ENCODE assay signal across 10 cellular contexts in the genomic region with DNA sequence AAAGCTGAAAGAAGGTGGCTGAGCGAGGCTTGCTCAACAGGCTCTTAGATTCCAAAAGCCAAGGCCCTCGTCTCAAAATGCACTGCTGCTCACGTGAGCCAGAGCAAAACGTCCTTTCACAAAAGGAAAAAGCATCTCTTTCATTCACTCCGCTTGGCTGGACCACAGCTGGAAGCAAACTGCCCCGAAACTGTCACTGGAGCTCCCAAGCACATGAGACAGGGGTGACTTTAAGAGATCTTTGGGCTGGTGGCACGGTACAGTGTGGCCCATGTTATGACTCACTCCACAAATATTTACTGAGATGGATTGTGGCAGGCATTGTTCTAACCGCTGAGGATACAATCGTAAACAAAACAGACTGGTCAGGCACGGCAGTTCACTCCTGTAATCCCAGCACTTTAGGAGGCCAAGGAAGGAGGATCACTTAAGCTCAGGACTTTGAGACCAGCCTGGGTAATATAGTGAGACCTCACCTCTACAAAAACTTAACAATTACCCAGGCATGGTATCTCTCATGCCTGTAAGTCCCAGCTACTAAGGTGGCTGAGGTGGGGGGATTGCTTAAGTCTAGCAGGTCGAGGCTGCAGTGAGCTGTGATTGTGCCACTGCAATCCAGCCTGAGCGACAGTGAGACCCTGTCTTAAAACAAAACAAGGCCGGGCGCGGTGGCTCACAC. TPM values are rescaled to one million over a fixed set of nuclear protein-coding genes. Genes with fewer than 3 reads are reported as not detected.
DNase-seq lines count a peak whose midpoint lies in the region; ATAC-seq, FAIRE-seq and TF ChIP-seq lines count a peak whose summit lies in the region.
"Had no signal": no experiment of that assay in that cellular context is flagged by ENCODE, and none has a peak within 500 bp of the region (broad histone marks: within the 10 kb centered on the region; RNA-seq: fewer than 3 reads in every experiment).

No MANE protein-coding gene starts in this region.

- no peaks in the 10 kb centered on the region for H3K27me3 Mint-ChIP-seq in WTC11 (ENCODE audit: low read depth)

- H3K4me1 Mint-ChIP-seq in WTC11: peaks cover 30% of the 10 kb centered on the region

- TF ChIP-seq RAD21 in A549 (conservative IDR thresholded peaks at IDR 0.05 in 1 of 2, IDR thresholded peaks at IDR 0.05 in 1 of 2): no peak

- no peak for TF ChIP-seq CTCF in A549 (IDR thresholded peaks at IDR 0.05)
- TF ChIP-seq CTCF in HFF-Myc (IDR thresholded peaks at IDR 0.05; ENCODE audit: low read depth, low read length, missing control alignments): no peak
- no peak for TF ChIP-seq CTCF in WTC11 (IDR thresholded peaks at IDR 0.05)

- no peak for TF ChIP-seq EP300 in A549 (IDR thresholded peaks at IDR 0.05)

- FAIRE-seq in A549 (lab: Jason Lieb, UNC): no peak
- FAIRE-seq: endometrium, GM18507 had no signal

- peak; percentile 74 to 82 for DNase-seq in A549 (ENCODE audit: low read depth in 1 of 2, low spot score in 1 of 2)
- DNase-seq in HFF-Myc (ENCODE audit: extremely low read depth, low read depth): peak; percentile 90
- no peak for DNase-seq in WTC11 (ENCODE audit: low spot score)
- DNase-seq in Right ventricle myocardium superior: no peak
- peak; percentile 70 for DNase-seq in pulmonary artery endothelial cell (ENCODE audit: low read depth, low spot score)
- DNase-seq in NCI-H1694 (lab: John Stamatoyannopoulos, UW): no peak
- no peak for DNase-seq in DMS114 treated with DMSO at 0.1 percent for 48 hours (lab: John Stamatoyannopoulos, UW; ENCODE audit: unreplicated experiment)
- no peak for DNase-seq in AML-193 (lab: John Stamatoyannopoulos, UW)

- no peaks in the 10 kb centered on the region for H3K9me3 ChIP-seq in A549

- 31% methylated on average over 14 of the region's 15 CpGs for WGBS in A549 (ENCODE audit: missing lambda C conversion rate)

- ATAC-seq in A549 (peak; percentile 58; a peak in 4 of 6 replicates), WTC11 (no peak), Right ventricle myocardium superior (ENCODE audit: poor library complexity) (peak; percentile 27)

- peak overlapping the region; percentile 92 to 94 for H3K27ac ChIP-seq in A549

- peaks cover 44% of the 10 kb centered on the region for H3K4me1 ChIP-seq in A549

- no peaks in the 10 kb centered on the region for H3K9me3 Mint-ChIP-seq in WTC11

- H3K4me2 ChIP-seq in A549: peak overlapping the region; percentile 89

- intact Hi-C loops in Right ventricle myocardium superior (cut with DNase I): no loop called here

- POLR2A ChIA-PET in A549 (lab: Yijun Ruan, JAX): no interaction called here
- POLR2A ChIA-PET in WTC11 (lab: Charles Lee): no interaction called here

- CTCF ChIA-PET in A549 (lab: Yijun Ruan, JAX): interaction anchor here (1.0 to 3.6 kb wide), 5 partner anchors 12 to 126 kb away, joined by 3 to 19 read pairs (median 4); no protein-coding TSS in a partner anchor
- CTCF ChIA-PET in WTC11 (lab: Charles Lee): interaction anchor here (1.2 to 5.3 kb wide), 4 partner anchors 24 to 126 kb away, joined by 3 to 23 read pairs (median 6); a partner anchor contains a TSS

- H3K4me3 ChIP-seq in A549 (no peak overlapping the region), HFF-Myc (replicated peaks; ENCODE audit: low read depth, low read length) (no peak overlapping the region)

- peak overlapping the region; percentile 68 for H3K27ac Mint-ChIP-seq in WTC11

- H3K36me3 Mint-ChIP-seq in WTC11: no peaks in the 10 kb centered on the region

- TF ChIP-seq POLR2A in A549 (IDR thresholded peaks at IDR 0.05; ENCODE audit: low read length): no peak

- no peak overlapping the region for H3K4me3 Mint-ChIP-seq in WTC11

TF ChIP-seq in A549, 52 proteins besides CTCF, POLR2A, EP300 and RAD21 (continues in another document):
- TF ChIP-seq RCOR1 (IDR thresholded peaks at IDR 0.05; ENCODE audit: low read depth, low read length) (no peak), BHLHE40 (IDR thresholded peaks at IDR 0.05; ENCODE audit: low read depth, low read length) (peak; percentile 61), MYC (IDR thresholded peaks at IDR 0.05; ENCODE audit: borderline replicate concordance, low read length) (no peak), JUNB (IDR thresholded peaks at IDR 0.05) (peak; percentile 24; the same call in 1 of the 2 replicates), FOSL2 (IDR thresholded peaks at IDR 0.05) (0 out of 2 replicates have a peak, but pooled peaks have one; percentile 17), FOSL2 (CRISPR knock-in tag; IDR thresholded peaks at IDR 0.05) (peak; percentile 92), ZFP36 (IDR thresholded peaks at IDR 0.05; ENCODE audit: borderline replicate concordance, partially characterized antibody) (peak; percentile 31)

TF ChIP-seq in WTC11, 78 proteins besides CTCF, POLR2A, EP300 and RAD21:
- TF ChIP-seq GABPB1 (CRISPR knock-in tag; IDR thresholded peaks at IDR 0.05): peak; percentile 61
- TF ChIP-seq TCF7 (CRISPR knock-in tag; IDR thresholded peaks at IDR 0.05; ENCODE audit: low read depth): no peak

RNA-seq across cellular contexts. Expression of a gene that starts 3.6 kb away (rescaled TPM):
- polyA plus RNA-seq in A549 (2011; rRNA removed) (7.4 and 10.7 TPM in 2 replicates), A549 (2017; fragmentation: RNase III; extraction: RNeasy Plus Mini Kit Qiagen cat#74134 plus additional on column Dnase treatment) (5.5 to 7.8 TPM (median 7.6 TPM) in 3 replicates)
- polyA plus RNA-seq in A549 (2012; cell fraction: cytosol; rRNA removed): 6.2 and 9.3 TPM in 2 replicates
- polyA plus RNA-seq in A549 (2012; cell fraction: nucleus; rRNA removed): 60.0 and 83.9 TPM in 2 replicates
- polyA minus RNA-seq in A549 (2011; rRNA and poly(A)+ RNA removed): 16.1 and 26.2 TPM in 2 replicates
- total RNA-seq in WTC11 (2021) (29.9 to 44.1 TPM (median 37.6 TPM) in 3 replicates), Right ventricle myocardium superior (12.0 TPM), pulmonary artery endothelial cell (2.0 and 3.9 TPM in 2 replicates)

RNA-seq across cellular contexts. Expression of a gene that starts 23.7 kb away (rescaled TPM):
- polyA plus RNA-seq in A549 (2011; rRNA removed) (3.5 and 4.0 TPM in 2 replicates), A549 (2017; fragmentation: RNase III; extraction: RNeasy Plus Mini Kit Qiagen cat#74134 plus additional on column Dnase treatment) (3.1 to 3.9 TPM (median 3.2 TPM) in 3 replicates)
- polyA plus RNA-seq in A549 (2012; cell fraction: cytosol; rRNA removed): 7.5 and 9.6 TPM in 2 replicates
- 16.8 and 17.1 TPM in 2 replicates for polyA plus RNA-seq in A549 (2012; cell fraction: nucleus; rRNA removed)
- polyA minus RNA-seq in A549 (2011; rRNA and poly(A)+ RNA removed): 2.1 and 3.6 TPM in 2 replicates
- total RNA-seq in WTC11 (2021) (4.6 to 6.1 TPM (median 5.7 TPM) in 3 replicates), Right ventricle myocardium superior (4.2 TPM), pulmonary artery endothelial cell (66.0 and 72.1 TPM in 2 replicates)

Comparison
In these comparisons a context has a peak if more than half of its experiments do, and no peak if none do; other contexts are left out.
1. DNase-seq: peak in A549 (2 of 2), HFF-Myc (single experiment) and pulmonary artery endothelial cell (single experiment); none in WTC11 (single experiment), Right ventricle myocardium superior (single experiment), NCI-H1694 (single experiment), DMS114 treated with DMSO at 0.1 percent for 48 hours (single experiment) and AML-193 (0 of 2).